8 cellular contexts compared by ENCODE assay signal in genomic region chr10:79113827-79114226, GRCh38. TPM values are rescaled to one million over a fixed set of nuclear protein-coding genes. Genes with fewer than 3 reads are reported as not detected.
DNase-seq lines count a peak whose midpoint lies in the region; FAIRE-seq and TF ChIP-seq lines count a peak whose summit lies in the region.
"Had no signal": no experiment of that assay in that cellular context is flagged by ENCODE, and none has a peak within 500 bp of the region (broad histone marks: within the 10 kb centered on the region; RNA-seq: fewer than 3 reads in every experiment).

No MANE protein-coding gene starts in this region.

- peaks cover 43 to 45% of the 10 kb centered on the region in 2 donors for H3K36me3 Mint-ChIP-seq in CD14-positive monocyte

- TF ChIP-seq CTCF in brain microvascular endothelial cell (IDR thresholded peaks at IDR 0.05; ENCODE audit: low read depth, low read length, missing control alignments): no peak
- no peak for TF ChIP-seq CTCF in thyroid gland (IDR thresholded peaks at IDR 0.05)
- no peak for TF ChIP-seq CTCF in CD14-positive monocyte (IDR thresholded peaks at IDR 0.05)

- peaks cover 47% of the 10 kb centered on the region for H3K4me1 Mint-ChIP-seq in CD14-positive monocyte

- no peak for TF ChIP-seq POLR2A in thyroid gland (IDR thresholded peaks at IDR 0.05)

- intact Hi-C loops in thyroid gland (cut with DNase I): no loop called here
- intact Hi-C loops in CD14-positive monocyte (cut with micrococcal nuclease): no loop called here

- H3K27ac ChIP-seq in KOPT-K1 (ENCODE audit: low read depth, low read length, poor library complexity, severe bottlenecking) (peak overlapping the region; percentile 82), brain microvascular endothelial cell (peak overlapping the region; percentile 13), mesodermal cell (ENCODE audit: low read depth, low read length, severe bottlenecking) (peak overlapping the region; percentile 16), thyroid gland (peak overlapping the region; percentile 81 to 88 (median 85))

- H3K36me3 ChIP-seq in KOPT-K1 (ENCODE audit: insufficient read depth, low read length): peaks cover 14% of the 10 kb centered on the region; the same call in 1 of the 2 replicates
- H3K36me3 ChIP-seq in brain microvascular endothelial cell (replicated peaks): peaks cover 6% of the 10 kb centered on the region
- H3K36me3 ChIP-seq in mesodermal cell (ENCODE audit: control insufficient read depth, insufficient read depth, low read length): peaks cover 67% of the 10 kb centered on the region
- H3K36me3 ChIP-seq in thyroid gland: peaks cover 5% of the 10 kb centered on the region in 2 donors

- peak overlapping the region in 1 of 7 donors; percentile 26 for H3K27ac Mint-ChIP-seq in CD14-positive monocyte
- H3K27ac Mint-ChIP-seq: activated CD8-positive, alpha-beta T cell treated with anti-CD3 and anti-CD28 coated beads for 36 hours had no signal

- H3K4me1 ChIP-seq in mesodermal cell (ENCODE audit: control insufficient read depth, insufficient read depth, low read length, poor library complexity, severe bottlenecking): peaks cover 24% of the 10 kb centered on the region
- H3K4me1 ChIP-seq in thyroid gland: peaks cover 82 to 88% of the 10 kb centered on the region in 2 donors

- H3K27me3 ChIP-seq in brain microvascular endothelial cell (replicated peaks) (no peaks in the 10 kb centered on the region), thyroid gland (no peaks in the 10 kb centered on the region)

- H3K4me3 Mint-ChIP-seq in CD14-positive monocyte: no peak overlapping the region
- H3K4me3 Mint-ChIP-seq: activated CD8-positive, alpha-beta T cell treated with anti-CD3 and anti-CD28 coated beads for 36 hours had no signal

- DNase-seq in brain microvascular endothelial cell (no peak), thyroid gland (no peak), RCC 7860 (ENCODE audit: low spot score) (no peak), CD14-positive monocyte (ENCODE audit: low spot score) (no peak), HUDEP-2 (lab: John Stamatoyannopoulos, UW; ENCODE audit: unreplicated experiment in 76 of 76) (no peak)
- DNase-seq: activated CD8-positive, alpha-beta T cell treated with anti-CD3 and anti-CD28 coated beads for 36 hours had no signal

- no peaks in the 10 kb centered on the region for H3K9me3 Mint-ChIP-seq in CD14-positive monocyte
- H3K9me3 Mint-ChIP-seq: activated CD8-positive, alpha-beta T cell treated with anti-CD3 and anti-CD28 coated beads for 36 hours had no signal

- no peaks in the 10 kb centered on the region for H3K27me3 Mint-ChIP-seq in CD14-positive monocyte (ENCODE audit: low read depth in 3 of 3)
- H3K27me3 Mint-ChIP-seq: activated CD8-positive, alpha-beta T cell treated with anti-CD3 and anti-CD28 coated beads for 36 hours had no signal

- H3K4me3 ChIP-seq in brain microvascular endothelial cell (ENCODE audit: low read depth, low read length) (no peak overlapping the region), mesodermal cell (ENCODE audit: extremely low read depth, insufficient read depth, low read length, poor library complexity, severe bottlenecking) (no peak overlapping the region), thyroid gland (replicated peaks in 1 of 3) (no peak overlapping the region)

- in situ Hi-C loops in brain microvascular endothelial cell (cut with HindIII; ENCODE audit: low pct_ligation_motif_present, low sequenced_read_pairs): no loop called here

- H3K9me3 ChIP-seq in KOPT-K1 (ENCODE audit: insufficient read depth, low read length, poor library complexity, severe bottlenecking) (no peaks in the 10 kb centered on the region), mesodermal cell (ENCODE audit: control insufficient read depth, low read length) (no peaks in the 10 kb centered on the region), thyroid gland (no peaks in the 10 kb centered on the region)

- WGBS in mesodermal cell (ENCODE audit: insufficient coverage in 2 of 2), 2 experiments: 42 to 50% methylated on average over 2 to 6 of the region's 9 CpGs
- WGBS in thyroid gland, 2 donors: 77 to 84% methylated on average over 7 to 9 of the region's 9 CpGs

- FAIRE-seq in RCC 7860 (lab: Jason Lieb, UNC): no peak

RNA-seq across cellular contexts. Expression of gene ZMIZ1, which starts 45.1 kb away (rescaled TPM):
- polyA plus RNA-seq in mesodermal cell (2013, experiment 1 of 2): 53.5 TPM
- 52.9 TPM for polyA plus RNA-seq in mesodermal cell (2013, experiment 2 of 2)
- 100 to 1,000 TPM in 2 of 4 donors, 10 to 100 TPM in 2; 59.9 to 128 (median 94.4) TPM for total RNA-seq in thyroid gland
- polyA plus RNA-seq in CD14-positive monocyte: 1 to 10 TPM; 3.3 to 8.9 TPM

Comparison
In these comparisons a context has a peak if more than half of its experiments do, and no peak if none do; other contexts are left out.
1. H3K27ac ChIP-seq: peak in every context shown above with its lines; median percentile 85 in thyroid gland; 82 in KOPT-K1; 16 in mesodermal cell; 13 in brain microvascular endothelial cell.